In genomic region chr5:59819806-59820205, GRCh38 we compare ENCODE assay signal across 27 cellular contexts.
"Had no signal": no experiment of that assay in that cellular context is flagged by ENCODE, and none has a peak within 500 bp of the region (broad histone marks: within the 10 kb centered on the region; RNA-seq: fewer than 3 reads in every experiment).

No MANE protein-coding gene starts in this region.

- H3K36me3 ChIP-seq: Peyer's patch, SJSA1 had no signal

- H3K36me3 Mint-ChIP-seq: activated CD4-positive, alpha-beta memory T cell treated with anti-CD3 and anti-CD28 coated beads for 36 hours; activated naive CD8-positive, alpha-beta T cell had no signal

- H3K27ac Mint-ChIP-seq: activated B cell treated with CpG ODN at 0.5 μM for 24 hours; activated CD4-positive, alpha-beta memory T cell treated with anti-CD3 and anti-CD28 coated beads for 36 hours; activated CD4-positive, alpha-beta T cell treated with anti-CD3 and anti-CD28 coated beads, Interleukin-2, amount 10 ng/mL, durations not matched to agents 7 days and 5 days; activated naive CD4-positive, alpha-beta T cell treated with anti-CD3 and anti-CD28 coated beads for 36 hours; activated naive CD8-positive, alpha-beta T cell; T-helper 2 cell treated with Interferon-gamma antibody and Interleukin-4, amounts not matched to agents 5 μg/mL and 100 μg/mL, for 36 hours had no signal

- H3K4me3 ChIP-seq: Peyer's patch, SJSA1 had no signal

- H3K4me1 ChIP-seq: Peyer's patch, SJSA1 had no signal

- ATAC-seq: activated T-cell treated with anti-CD3 and anti-CD28 coated beads, Interleukin-2, amount 50 U/mL, for 4 hours; SK-N-SH treated with all-trans-retinoic acid at 6 μM for 48 hours had no signal

- H3K27ac ChIP-seq: Peyer's patch, SJSA1 had no signal

- H3K27me3 ChIP-seq: Peyer's patch had no signal

- H3K4me3 Mint-ChIP-seq: activated B cell treated with CpG ODN at 0.5 μM for 24 hours; activated CD4-positive, alpha-beta memory T cell treated with anti-CD3 and anti-CD28 coated beads for 36 hours; activated CD4-positive, alpha-beta T cell treated with anti-CD3 and anti-CD28 coated beads, Interleukin-2, amount 10 ng/mL, durations not matched to agents 7 days and 5 days; activated naive CD4-positive, alpha-beta T cell treated with anti-CD3 and anti-CD28 coated beads for 36 hours; activated naive CD8-positive, alpha-beta T cell; activated T-cell treated with anti-CD3 and anti-CD28 coated beads, Interleukin-2, amount 50 U/mL, for 4 hours; T-helper 2 cell treated with Interferon-gamma antibody and Interleukin-4, amounts not matched to agents 5 μg/mL and 100 μg/mL, for 36 hours had no signal

- H3K9me3 ChIP-seq: Peyer's patch, SJSA1 had no signal

- FAIRE-seq: bronchial epithelial cell had no signal

- DNase-seq: activated B cell treated with CpG ODN at 0.5 μM for 24 hours; activated CD4-positive, alpha-beta memory T cell treated with anti-CD3 and anti-CD28 coated beads for 36 hours; activated CD4-positive, alpha-beta T cell treated with anti-CD3 and anti-CD28 coated beads, Interleukin-2, amount 10 ng/mL, durations not matched to agents 7 days and 5 days; activated CD8-positive, alpha-beta memory T cell treated with anti-CD3 and anti-CD28 coated beads for 24 hours; activated gamma-delta T cell; activated naive CD4-positive, alpha-beta T cell treated with anti-CD3 and anti-CD28 coated beads for 36 hours; activated T-cell treated with anti-CD3 and anti-CD28 coated beads, Interleukin-2, amount 50 U/mL, for 4 hours; central memory CD4-positive, alpha-beta T cell; Kasumi-1; KBM-7; MV-4-11; NCI-H1105; NCI-H1436; NCI-H1694 treated with DMSO at 0.1 percent for 48 hours; NCI-H2029 treated with DMSO at 0.1 percent for 48 hours; NCI-H345; NCI-H510A treated with DMSO at 0.1 percent for 48 hours; NCI-H69; NK-92 treated with Interleukin-12 subunit alpha and Interleukin-12 subunit beta, amount 100 ng/mL, for 24 hours; Peyer's patch; SHP77; SW 1271 had no signal

- H3K9me3 Mint-ChIP-seq: activated B cell treated with CpG ODN at 0.5 μM for 24 hours; activated CD4-positive, alpha-beta memory T cell treated with anti-CD3 and anti-CD28 coated beads for 36 hours; activated CD4-positive, alpha-beta T cell treated with anti-CD3 and anti-CD28 coated beads, Interleukin-2, amount 10 ng/mL, durations not matched to agents 7 days and 5 days; activated naive CD4-positive, alpha-beta T cell treated with anti-CD3 and anti-CD28 coated beads for 36 hours; activated T-cell treated with anti-CD3 and anti-CD28 coated beads, Interleukin-2, amount 50 U/mL, for 4 hours; T-helper 2 cell treated with Interferon-gamma antibody and Interleukin-4, amounts not matched to agents 5 μg/mL and 100 μg/mL, for 36 hours had no signal

- H3K4me1 Mint-ChIP-seq: activated B cell treated with CpG ODN at 0.5 μM for 24 hours; activated CD4-positive, alpha-beta T cell treated with anti-CD3 and anti-CD28 coated beads, Interleukin-2, amount 10 ng/mL, durations not matched to agents 7 days and 5 days had no signal
